ENCODE assay signal across 9 cellular contexts in the genomic region with DNA sequence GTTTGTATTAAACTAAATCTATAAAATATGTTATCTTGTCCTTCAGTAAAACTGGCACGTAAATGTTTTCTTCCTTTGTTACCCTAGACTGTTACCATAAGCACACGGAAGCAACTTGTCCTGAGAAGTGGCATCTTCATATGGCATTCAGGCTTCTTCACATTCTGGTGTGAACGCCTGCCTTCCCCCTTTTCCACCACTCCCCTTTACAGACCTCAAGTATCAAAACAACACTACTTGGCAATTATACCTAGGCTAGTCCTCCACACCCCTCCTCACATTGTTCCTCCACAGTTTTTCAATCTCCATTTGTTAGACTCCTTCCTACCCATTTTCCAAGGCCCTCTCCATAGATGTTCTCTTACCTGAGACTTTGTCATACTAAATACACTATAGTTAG. TPM values are rescaled to one million over a fixed set of nuclear protein-coding genes. Genes with fewer than 3 reads are reported as not detected.
DNase-seq lines count a peak whose midpoint lies in the region; ATAC-seq, FAIRE-seq and TF ChIP-seq lines count a peak whose summit lies in the region.
"Had no signal": no experiment of that assay in that cellular context is flagged by ENCODE, and none has a peak within 500 bp of the region (broad histone marks: within the 10 kb centered on the region; RNA-seq: fewer than 3 reads in every experiment).

No MANE protein-coding gene starts in this region.

- H3K9ac ChIP-seq in endothelial cell of umbilical vein (replicated peaks; ENCODE audit: extremely low read depth, insufficient read depth, low read length), result peak overlapping the region; percentile 98

- H3K9me1 ChIP-seq in endothelial cell of umbilical vein (replicated peaks; ENCODE audit: control insufficient read depth, extremely low read depth, insufficient read depth, low read length), result peaks cover 3% of the 10 kb centered on the region

- POLR2A ChIA-PET in OCI-LY7 (lab: Charles Lee) (interaction anchor here (0.7 to 7.5 kb wide), 4 partner anchors 11 to 39 kb away, joined by 3 to 50 read pairs (median 4); no protein-coding TSS in a partner anchor), endothelial cell of umbilical vein (lab: Charles Lee) (no interaction called here)

- H3K27me3 ChIP-seq in endothelial cell of umbilical vein (ENCODE audit: control insufficient read depth in 2 of 2, insufficient read depth in 2 of 2, low read length in 2 of 2), result no peaks in the 10 kb centered on the region
- no peaks in the 10 kb centered on the region for H3K27me3 ChIP-seq in psoas muscle (ENCODE audit: insufficient read depth in 3 of 3, low read length in 2 of 3)

- no peaks in the 10 kb centered on the region for H3K9me3 ChIP-seq in OCI-LY7 (ENCODE audit: low read length)
- no peaks in the 10 kb centered on the region for H3K9me3 ChIP-seq in endothelial cell of umbilical vein (replicated peaks; ENCODE audit: control insufficient read depth, insufficient read depth, low read length)
- no peaks in the 10 kb centered on the region for H3K9me3 ChIP-seq in psoas muscle

- dilution Hi-C loops in endothelial cell of umbilical vein (cut with MboI; ENCODE audit: extremely low pct_ligation_motif_present, low sequenced_read_pairs), result no loop called here

- H3K79me2 ChIP-seq in OCI-LY7 (ENCODE audit: insufficient read depth, low read depth, low read length) (peaks cover 72% of the 10 kb centered on the region), endothelial cell of umbilical vein (ENCODE audit: control insufficient read depth, insufficient read depth, low read length) (peaks cover 72% of the 10 kb centered on the region)

- no peak for ATAC-seq in psoas muscle
- ATAC-seq in GM18909 (IDR thresholded peaks at IDR 0.05; ENCODE audit: poor library complexity, unreplicated experiment), result no peak
- no peak for ATAC-seq in GM18498 (IDR thresholded peaks at IDR 0.05; ENCODE audit: unreplicated experiment)
- no peak for ATAC-seq in GM21619 (IDR thresholded peaks at IDR 0.05; ENCODE audit: unreplicated experiment)

- CTCF ChIA-PET in OCI-LY7 (lab: Charles Lee; ENCODE audit: unreplicated experiment) (no interaction called here), endothelial cell of umbilical vein (lab: Charles Lee) (interaction anchor here (0.8 to 1.0 kb wide), 2 partner anchors 12 to 26 kb away, joined by 3 read pairs; no protein-coding TSS in a partner anchor)

- no peak for FAIRE-seq in endothelial cell of umbilical vein (lab: Jason Lieb, UNC)

- H3K9me2 ChIP-seq in OCI-LY7 (ENCODE audit: insufficient read depth, low read length), result no peaks in the 10 kb centered on the region

- H3K36me3 ChIP-seq in OCI-LY7 (ENCODE audit: insufficient read depth, low read length) (peaks cover 45% of the 10 kb centered on the region), endothelial cell of umbilical vein (ENCODE audit: control insufficient read depth in 2 of 2, extremely low read depth in 1 of 2, insufficient read depth in 2 of 2, low read length in 2 of 2) (no peaks in the 10 kb centered on the region), psoas muscle (ENCODE audit: insufficient read depth in 1 of 2, low read depth in 1 of 2) (no peaks in the 10 kb centered on the region)

- TF ChIP-seq POLR2A in endothelial cell of umbilical vein (IDR thresholded peaks at IDR 0.05; ENCODE audit: low read depth, low read length), result no peak

- H2AFZ ChIP-seq in OCI-LY7 (ENCODE audit: low read length), result no peak overlapping the region
- no peak overlapping the region for H2AFZ ChIP-seq in endothelial cell of umbilical vein (ENCODE audit: low read depth, low read length)

- peaks cover 34% of the 10 kb centered on the region for H3K4me1 ChIP-seq in OCI-LY7 (ENCODE audit: insufficient read depth, low read length, poor library complexity, severe bottlenecking)
- peaks cover 39% of the 10 kb centered on the region for H3K4me1 ChIP-seq in endothelial cell of umbilical vein (ENCODE audit: control insufficient read depth, extremely low read depth, insufficient read depth, low read length)
- peaks cover 48% of the 10 kb centered on the region for H3K4me1 ChIP-seq in psoas muscle

- H3K4me2 ChIP-seq in OCI-LY7 (ENCODE audit: low read length) (peak overlapping the region; percentile 95), endothelial cell of umbilical vein (ENCODE audit: insufficient read depth, low read length) (peak overlapping the region; percentile 97)

- WGBS in psoas muscle, 3 donors, result 41 to 48% (median 43%) methylated on average over 3 of the region's 3 CpGs

- peak overlapping the region; percentile 92 for H3K4me3 ChIP-seq in OCI-LY7 (ENCODE audit: low read depth, low read length, poor library complexity, severe bottlenecking)
- peak overlapping the region in 2 of 3 experiments; percentile 65 to 95 for H3K4me3 ChIP-seq in endothelial cell of umbilical vein (replicated peaks in 1 of 3; ENCODE audit: insufficient read depth in 1 of 3, low read depth in 1 of 3, low read length in 3 of 3)
- H3K4me3 ChIP-seq in psoas muscle, result peak overlapping the region; percentile 91

- no TSS peak for BruUV-seq in OCI-LY7 (replicated peaks; lab: Mats Ljungman, UMichigan)
- no TSS peak for BruUV-seq in endothelial cell of umbilical vein (replicated peaks; lab: Mats Ljungman, UMichigan)

- intact Hi-C loops in OCI-LY7 (cut with micrococcal nuclease; ENCODE audit: unreplicated experiment) (loop anchor here (1.0 to 10.0 kb wide), 5 partner anchors 41 to 320 kb away; partner anchors contain the start of genes ME2 and SMAD4), endothelial cell of umbilical vein (cut with micrococcal nuclease) (loop anchor here (1.0 to 5.0 kb wide), 6 partner anchors 112 to 912 kb away; partner anchors contain the start of genes MBD1, ME2, SKA1 and SMAD4), psoas muscle (cut with DNase I) (loop anchor here (5.0 to 10.0 kb wide), 3 partner anchors 87 to 910 kb away; partner anchors contain the start of genes CXXC1 (in 1 of the 2), ELAC1 (in 1 of the 2) and MBD1 (in 1 of the 2))

- H4K20me1 ChIP-seq in OCI-LY7 (ENCODE audit: insufficient read depth, low read length) (peaks cover 17% of the 10 kb centered on the region; the same call in 1 of the 2 replicates), endothelial cell of umbilical vein (replicated peaks; ENCODE audit: control insufficient read depth, extremely low read depth, insufficient read depth, low read length) (peaks cover 18% of the 10 kb centered on the region)

- no peak for TF ChIP-seq CTCF in OCI-LY7 (conservative IDR thresholded peaks at IDR 0.05; ENCODE audit: low read length)
- TF ChIP-seq CTCF in endothelial cell of umbilical vein (IDR thresholded peaks at IDR 0.05; ENCODE audit: extremely low read depth in 1 of 2, insufficient read depth in 1 of 2, low read depth in 1 of 2, low read length in 2 of 2), result no peak
- TF ChIP-seq CTCF in psoas muscle (IDR thresholded peaks at IDR 0.05), result no peak

- H3K27ac ChIP-seq in OCI-LY7 (ENCODE audit: low read depth, low read length, poor library complexity, severe bottlenecking), result peak overlapping the region; percentile 78
- H3K27ac ChIP-seq in endothelial cell of umbilical vein (ENCODE audit: insufficient read depth, low read depth, low read length), result peak overlapping the region; percentile 91
- H3K27ac ChIP-seq in psoas muscle, result peak overlapping the region; percentile 1

- DNase-seq in GF-D8 (lab: John Stamatoyannopoulos, UW) (peak; percentile 21), OCI-LY7 (ENCODE audit: low spot score) (no peak), endothelial cell of umbilical vein (ENCODE audit: low read depth, low spot score) (peak; percentile 34), psoas muscle (no peak), GM19240 (ENCODE audit: insufficient read length, low spot score) (no peak)
- DNase-seq: NCI-H446 had no signal

TF ChIP-seq in endothelial cell of umbilical vein, 7 proteins besides CTCF, POLR2A, EP300 and RAD21:
- TF ChIP-seq, protein P1, sequence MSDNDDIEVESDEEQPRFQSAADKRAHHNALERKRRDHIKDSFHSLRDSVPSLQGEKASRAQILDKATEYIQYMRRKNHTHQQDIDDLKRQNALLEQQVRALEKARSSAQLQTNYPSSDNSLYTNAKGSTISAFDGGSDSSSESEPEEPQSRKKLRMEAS (IDR thresholded peaks at IDR 0.05; ENCODE audit: insufficient read depth, insufficient read length), result no peak
- no peak for TF ChIP-seq POLR2AphosphoS5 (IDR thresholded peaks at IDR 0.05; ENCODE audit: insufficient read depth, low read depth, low read length)

RNA-seq across cellular contexts. Expression of gene MEX3C, which starts 2.9 kb away (rescaled TPM):
- total RNA-seq in OCI-LY7 (2014; rRNA removed; shearing (Covaris generic)), result 41.9 and 48.9 TPM in 2 replicates
- total RNA-seq in OCI-LY7 (2022), result 43.4 TPM in 2 replicates
- 45.2 and 45.7 TPM in 2 replicates for total RNA-seq in endothelial cell of umbilical vein
- 19.2 and 23.4 TPM in 2 replicates for polyA plus RNA-seq in endothelial cell of umbilical vein
- polyA plus RNA-seq in endothelial cell of umbilical vein (2011; cell fraction: cytosol; rRNA removed), result 31.6 and 35.1 TPM in 2 replicates
- 30.5 and 33.8 TPM in 2 replicates for polyA plus RNA-seq in endothelial cell of umbilical vein (2011; cell fraction: nucleus; rRNA removed)
- polyA plus RNA-seq in endothelial cell of umbilical vein (2012), result 37.5 and 43.2 TPM in 2 replicates
- 59.8 and 64.0 TPM in 2 replicates for polyA minus RNA-seq in endothelial cell of umbilical vein
- 17.8 TPM for polyA minus RNA-seq in endothelial cell of umbilical vein (2011; cell fraction: cytosol; rRNA and poly(A)+ RNA removed)
- polyA minus RNA-seq in endothelial cell of umbilical vein (2011; cell fraction: nucleus; rRNA and poly(A)+ RNA removed), result 52.4 and 64.0 TPM in 2 replicates
- 10 to 100 TPM; 13.6 to 15.1 (median 14.5) TPM for total RNA-seq in psoas muscle
- polyA plus RNA-seq in psoas muscle, result 1 to 10 TPM; 5.1 to 9.5 (median 5.8) TPM

Comparison
In these comparisons a context has a peak if more than half of its experiments do, and no peak if none do; other contexts are left out.
1. DNase-seq: peak in GF-D8 (single experiment) and endothelial cell of umbilical vein (single experiment); none in OCI-LY7 (single experiment), psoas muscle (0 of 2) and GM19240 (single experiment).
2. H3K27ac ChIP-seq: peak in every context shown above with its lines; median percentile 91 in endothelial cell of umbilical vein; 78 in OCI-LY7; 1 in psoas muscle.
3. Peak in every context shown above with its lines, with median percentiles within 50 percentile points of each other: H3K4me3 ChIP-seq.